In the genomic region with DNA sequence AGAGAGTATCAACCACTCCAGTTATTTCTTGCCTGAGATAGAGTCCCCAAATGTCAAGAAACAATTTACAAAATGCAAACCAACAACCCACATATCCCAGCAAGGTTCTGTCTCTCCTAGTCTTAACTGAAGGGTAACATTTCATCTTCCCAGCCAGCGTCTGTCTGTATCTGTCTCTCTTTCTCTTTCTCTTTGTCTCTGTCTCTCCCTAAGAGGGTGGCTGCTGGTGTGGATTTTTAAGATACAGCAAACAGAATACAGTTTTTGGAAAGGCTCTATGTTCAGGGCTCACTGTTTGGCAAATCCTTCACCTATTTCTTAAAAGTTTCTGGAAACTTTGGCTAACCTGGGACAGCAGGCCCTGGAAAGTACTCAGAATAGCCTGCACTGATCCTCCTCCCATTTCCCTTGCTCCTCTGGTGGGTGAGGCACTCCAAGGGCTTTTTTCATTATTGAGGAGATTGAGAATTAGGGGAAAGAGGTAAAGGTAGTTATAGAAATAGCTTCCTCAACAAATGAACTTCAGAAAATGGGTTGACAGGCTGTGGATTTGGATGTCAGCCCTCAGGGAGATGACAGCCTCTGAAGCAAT, we compare ENCODE assay signal across 18 cellular contexts. TPM values are rescaled to one million over a fixed set of nuclear protein-coding genes. Genes with fewer than 3 reads are reported as not detected.
A peak's percentile ranks its signal among the peaks of the same experiment; 100 is the strongest.
DNase-seq lines count a peak whose midpoint lies in the region; ATAC-seq, FAIRE-seq and TF ChIP-seq lines count a peak whose summit lies in the region.
"Had no signal": no experiment of that assay in that cellular context is flagged by ENCODE, and none has a peak within 500 bp of the region (broad histone marks: within the 10 kb centered on the region; RNA-seq: fewer than 3 reads in every experiment).

No MANE protein-coding gene starts in this region.

- CTCF ChIA-PET in IMR-90 (lab: Yijun Ruan, JAX), result no interaction called here

- peak overlapping the region; percentile 73 for H3K18ac ChIP-seq in IMR-90 (ENCODE audit: low read depth, low read length)

- H3K27ac Mint-ChIP-seq in endothelial cell (ENCODE audit: unreplicated experiment), result no peak overlapping the region
- H3K27ac Mint-ChIP-seq in T-helper 2 cell treated with Interferon-gamma antibody and Interleukin-4, amounts not matched to agents 5 μg/mL and 100 μg/mL, for 36 hours, result no peak overlapping the region
- H3K27ac Mint-ChIP-seq: activated CD4-positive, alpha-beta T cell treated with anti-CD3 and anti-CD28 coated beads, Interleukin-2, amount 10 ng/mL, durations not matched to agents 7 days and 5 days; activated naive CD8-positive, alpha-beta T cell treated with anti-CD3 and anti-CD28 coated beads for 36 hours had no signal

- H3K4me1 Mint-ChIP-seq in endothelial cell (ENCODE audit: unreplicated experiment), result peaks cover 60% of the 10 kb centered on the region
- peaks cover 18% of the 10 kb centered on the region for H3K4me1 Mint-ChIP-seq in T-helper 2 cell treated with Interferon-gamma antibody and Interleukin-4, amounts not matched to agents 5 μg/mL and 100 μg/mL, for 36 hours (ENCODE audit: low read depth)

- peak overlapping the region; percentile 100 for H3K23ac ChIP-seq in IMR-90 (ENCODE audit: low read depth, low read length)

- peak overlapping the region; percentile 90 for H2BK20ac ChIP-seq in IMR-90 (ENCODE audit: low read depth, low read length)

- H3K27ac ChIP-seq in IMR-90 (ENCODE audit: insufficient read depth, low read length) (peak overlapping the region; percentile 99), mucosa of rectum (ENCODE audit: low read depth in 2 of 2, low read length in 2 of 2) (peak overlapping the region; percentile 69 to 77), tibial nerve (peak overlapping the region; percentile 19 to 85 (median 82))
- H3K27ac ChIP-seq: BLaER1 treated with 17β-estradiol and CSF1 and Interleukin-3, amounts not matched to agents 10 nM and 100 nM; prostate gland had no signal

- WGBS in IMR-90 (ENCODE audit: extremely low coverage in 2 of 2, insufficient read length in 1 of 2), 2 experiments, result no CpG with 5 or more reads among the region's 1 CpG
- WGBS in tibial nerve, 2 donors, result 62 to 70% methylated on average over 1 of the region's 1 CpG

- intact Hi-C loops in IMR-90 (cut with micrococcal nuclease), result loop anchor here (2.0 kb wide), 1 partner anchor 21 kb away; a partner anchor contains a TSS

- no TSS peak for BruUV-seq in IMR-90 (replicated peaks; lab: Mats Ljungman, UMichigan)

- peaks cover 6% of the 10 kb centered on the region for H3K9me1 ChIP-seq in IMR-90 (ENCODE audit: insufficient read depth, low read length)

- H3K36me3 Mint-ChIP-seq in endothelial cell (ENCODE audit: low read depth, unreplicated experiment), result peaks cover 6% of the 10 kb centered on the region
- H3K36me3 Mint-ChIP-seq in T-helper 2 cell treated with Interferon-gamma antibody and Interleukin-4, amounts not matched to agents 5 μg/mL and 100 μg/mL, for 36 hours (ENCODE audit: low read depth), result peaks cover 16% of the 10 kb centered on the region

- no peak for ATAC-seq in IMR-90 (ENCODE audit: low read depth)

- POLR2A ChIA-PET in IMR-90 (lab: Charles Lee; ENCODE audit: unreplicated experiment), result interaction anchor here (0.6 kb wide), 1 partner anchor 31 kb away, joined by 5 read pairs; no protein-coding TSS in a partner anchor

- peak overlapping the region; percentile 96 for H4K5ac ChIP-seq in IMR-90 (ENCODE audit: low read depth, low read length)

- peak overlapping the region; percentile 97 for H3K4ac ChIP-seq in IMR-90 (ENCODE audit: low read depth, low read length)

- H4K20me1 ChIP-seq in IMR-90 (ENCODE audit: insufficient read depth, low read length), result peaks cover 8% of the 10 kb centered on the region

- TF ChIP-seq CTCF in IMR-90 (conservative IDR thresholded peaks at IDR 0.05; ENCODE audit: low read depth, low read length) (no peak), endothelial cell (IDR thresholded peaks at IDR 0.05; ENCODE audit: unreplicated experiment) (no peak), tibial nerve (IDR thresholded peaks at IDR 0.05) (no peak)

- TF ChIP-seq RAD21 in IMR-90 (IDR thresholded peaks at IDR 0.05; ENCODE audit: low read length), result no peak

- peak overlapping the region; percentile 77 to 97 for H4K8ac ChIP-seq in IMR-90 (ENCODE audit: low read depth in 2 of 2, low read length in 2 of 2)

- no peak for DNase-seq in IMR-90
- DNase-seq in endothelial cell (ENCODE audit: low spot score), result no peak
- no peak for DNase-seq in tibial nerve (ENCODE audit: low spot score in 2 of 2)
- DNase-seq in T-helper 2 cell treated with Interferon-gamma antibody and Interleukin-4, amounts not matched to agents 5 μg/mL and 100 μg/mL, for 36 hours (ENCODE audit: low spot score), result no peak
- DNase-seq in GM12892 (ENCODE audit: insufficient read length), result no peak
- no peak for DNase-seq in activated naive CD4-positive, alpha-beta T cell treated with Interleukin-2 at 50 U/mL for 16 hours
- DNase-seq: activated CD4-positive, alpha-beta T cell treated with anti-CD3 and anti-CD28 coated beads, Interleukin-2, amount 10 ng/mL, durations not matched to agents 7 days and 5 days; activated naive CD8-positive, alpha-beta T cell treated with anti-CD3 and anti-CD28 coated beads for 36 hours; activated T-cell treated with anti-CD3 and anti-CD28 coated beads, Interleukin-2, amount 50 U/mL, for 1 hour; head of caudate nucleus; SIG-M5; tibial artery had no signal

- dilution Hi-C loops in IMR-90 (cut with HindIII; ENCODE audit: low sequenced_read_pairs, unreplicated experiment), result no loop called here

- H3K56ac ChIP-seq in IMR-90 (ENCODE audit: extremely low read depth, insufficient read depth, low read length), result peak overlapping the region; percentile 96

- H3K4me2 ChIP-seq in IMR-90 (ENCODE audit: low read depth, low read length), result peak overlapping the region; percentile 83
- H3K4me2 ChIP-seq: BLaER1 treated with 17β-estradiol and CSF1 and Interleukin-3, amounts not matched to agents 10 nM and 100 nM had no signal

- H4K91ac ChIP-seq in IMR-90 (ENCODE audit: insufficient read depth, low read depth, low read length), result peak overlapping the region; percentile 95

- TF ChIP-seq EP300 in tibial nerve (IDR thresholded peaks at IDR 0.05), result no peak

- no peak for FAIRE-seq in GM12892 (lab: Jason Lieb, UNC)
- FAIRE-seq: H1, keratinocyte had no signal

- H2BK15ac ChIP-seq in IMR-90 (ENCODE audit: low read depth, low read length), result peak overlapping the region; percentile 75

- H2BK120ac ChIP-seq in IMR-90 (ENCODE audit: low read depth, low read length), result peak overlapping the region; percentile 78

- TF ChIP-seq POLR2A in IMR-90 (IDR thresholded peaks at IDR 0.05; ENCODE audit: low read depth, low read length) (no peak), tibial nerve (IDR thresholded peaks at IDR 0.05) (no peak), GM12892 (IDR thresholded peaks at IDR 0.05; ENCODE audit: low read depth, low read length) (no peak)

- H3K4me1 ChIP-seq in IMR-90 (ENCODE audit: control insufficient read depth, insufficient read depth, low read length) (peaks cover 34% of the 10 kb centered on the region), mucosa of rectum (ENCODE audit: control insufficient read depth in 2 of 2, insufficient read depth in 2 of 2, low read length in 2 of 2) (peaks cover 32 to 35% of the 10 kb centered on the region in 2 donors), tibial nerve (peaks cover 0 to 75% (median 11%) of the 10 kb centered on the region in 4 donors)
- H3K4me1 ChIP-seq: BLaER1 treated with 17β-estradiol and CSF1 and Interleukin-3, amounts not matched to agents 10 nM and 100 nM; prostate gland had no signal

- H2AFZ ChIP-seq in IMR-90 (replicated peaks; ENCODE audit: low read length, poor library complexity), result no peak overlapping the region

- peaks cover 57% of the 10 kb centered on the region for H3K36me3 ChIP-seq in IMR-90 (ENCODE audit: control insufficient read depth, insufficient read depth, low read length)
- peaks cover 6 to 7% of the 10 kb centered on the region in 2 donors for H3K36me3 ChIP-seq in mucosa of rectum (ENCODE audit: control insufficient read depth in 2 of 2, insufficient read depth in 2 of 2, low read length in 2 of 2)
- no peaks in the 10 kb centered on the region for H3K36me3 ChIP-seq in tibial nerve
- H3K36me3 ChIP-seq: BLaER1 treated with 17β-estradiol and CSF1 and Interleukin-3, amounts not matched to agents 10 nM and 100 nM; prostate gland; tibial artery had no signal

- peak overlapping the region; percentile 96 for H3K9ac ChIP-seq in IMR-90 (ENCODE audit: low read depth, low read length)
- H3K9ac ChIP-seq in mucosa of rectum (ENCODE audit: low read depth in 1 of 2, low read length in 2 of 2), result peak overlapping the region; percentile 20 to 62
- H3K9ac ChIP-seq: BLaER1 treated with 17β-estradiol and CSF1 and Interleukin-3, amounts not matched to agents 10 nM and 100 nM had no signal

- no peaks in the 10 kb centered on the region for H3K9me3 Mint-ChIP-seq in endothelial cell (ENCODE audit: unreplicated experiment)
- H3K9me3 Mint-ChIP-seq in T-helper 2 cell treated with Interferon-gamma antibody and Interleukin-4, amounts not matched to agents 5 μg/mL and 100 μg/mL, for 36 hours, result no peaks in the 10 kb centered on the region
- H3K9me3 Mint-ChIP-seq: activated CD4-positive, alpha-beta T cell treated with anti-CD3 and anti-CD28 coated beads, Interleukin-2, amount 10 ng/mL, durations not matched to agents 7 days and 5 days; activated naive CD8-positive, alpha-beta T cell treated with anti-CD3 and anti-CD28 coated beads for 36 hours had no signal

- H2BK5ac ChIP-seq in IMR-90 (ENCODE audit: low read depth, low read length, poor library complexity, severe bottlenecking), result peak overlapping the region; percentile 99

- H3K9me3 ChIP-seq in IMR-90 (ENCODE audit: control insufficient read depth, insufficient read depth, low read length) (no peaks in the 10 kb centered on the region), mucosa of rectum (ENCODE audit: control insufficient read depth in 2 of 2, low read length in 2 of 2) (no peaks in the 10 kb centered on the region), tibial nerve (no peaks in the 10 kb centered on the region)
- H3K9me3 ChIP-seq: BLaER1 treated with 17β-estradiol and CSF1 and Interleukin-3, amounts not matched to agents 10 nM and 100 nM; prostate gland; tibial artery had no signal

- H2AK9ac ChIP-seq in IMR-90 (replicated peaks; ENCODE audit: low read depth, low read length, poor library complexity), result peak overlapping the region; percentile 90

- H3K27me3 Mint-ChIP-seq in endothelial cell (ENCODE audit: unreplicated experiment), result peaks cover 25% of the 10 kb centered on the region
- peaks cover 26% of the 10 kb centered on the region for H3K27me3 Mint-ChIP-seq in T-helper 2 cell treated with Interferon-gamma antibody and Interleukin-4, amounts not matched to agents 5 μg/mL and 100 μg/mL, for 36 hours (ENCODE audit: low read depth)

- peak overlapping the region; percentile 97 for H2AK5ac ChIP-seq in IMR-90 (ENCODE audit: low read depth, low read length)

- H3K79me1 ChIP-seq in IMR-90 (ENCODE audit: low read depth in 1 of 2, low read length in 2 of 2), result peaks cover 0 to 2% of the 10 kb centered on the region in 2 experiments; a peak in 1 of 4 replicates

- H3K27me3 ChIP-seq in IMR-90 (ENCODE audit: control insufficient read depth, insufficient read depth, low read length) (no peaks in the 10 kb centered on the region), mucosa of rectum (ENCODE audit: control insufficient read depth in 2 of 2, insufficient read depth in 2 of 2, low read length in 2 of 2) (peaks cover 0 to 3% of the 10 kb centered on the region in 2 donors), tibial nerve (peaks cover 0 to 89% of the 10 kb centered on the region in 2 donors)

- in situ Hi-C loops in IMR-90 (cut with MboI; ENCODE audit: low sequenced_read_pairs), result no loop called here

- peak overlapping the region; percentile 6 for H3K4me3 Mint-ChIP-seq in endothelial cell (ENCODE audit: unreplicated experiment)
- no peak overlapping the region for H3K4me3 Mint-ChIP-seq in T-helper 2 cell treated with Interferon-gamma antibody and Interleukin-4, amounts not matched to agents 5 μg/mL and 100 μg/mL, for 36 hours
- H3K4me3 Mint-ChIP-seq: activated CD4-positive, alpha-beta T cell treated with anti-CD3 and anti-CD28 coated beads, Interleukin-2, amount 10 ng/mL, durations not matched to agents 7 days and 5 days; activated naive CD8-positive, alpha-beta T cell treated with anti-CD3 and anti-CD28 coated beads for 36 hours had no signal

- H3K4me3 ChIP-seq in IMR-90 (ENCODE audit: insufficient read depth, low read depth, low read length) (peak overlapping the region; percentile 45), mucosa of rectum (ENCODE audit: low read length in 2 of 2) (peak overlapping the region in 1 of 2 donors; percentile 8), tibial nerve (no peak overlapping the region)
- H3K4me3 ChIP-seq: BLaER1 treated with 17β-estradiol and CSF1 and Interleukin-3, amounts not matched to agents 10 nM and 100 nM; prostate gland had no signal

- H3K14ac ChIP-seq in IMR-90 (replicated peaks; ENCODE audit: low read depth, low read length), result peak overlapping the region; percentile 98

RNA-seq across cellular contexts. Expression of a gene that starts 6.2 kb away (rescaled TPM):
- 1.9 and 2.0 TPM in 2 replicates for total RNA-seq in IMR-90 (2012; rRNA removed)
- polyA plus RNA-seq in IMR-90 (2012; rRNA removed), result 7.8 and 8.5 TPM in 2 replicates
- polyA plus RNA-seq in IMR-90 (2012; cell fraction: cytosol; rRNA removed), result 2.2 and 4.1 TPM in 2 replicates
- 17.8 and 38.5 TPM in 2 replicates for polyA plus RNA-seq in IMR-90 (2012; cell fraction: nucleus; rRNA removed; ENCODE audit: low replicate concordance)
- total RNA-seq in endothelial cell (ENCODE audit: unreplicated experiment), result 6.5 TPM
- 1 to 10 TPM; 1.2 to 3.5 (median 2.0) TPM for total RNA-seq in tibial nerve
- 2.7 TPM for polyA plus RNA-seq in GM12892 (2012; ENCODE audit: missing spikeins)
- total RNA-seq: chondrocyte, H1 had no signal
- polyA plus RNA-seq: H1 had no signal

RNA-seq across cellular contexts. Expression of a gene that starts 18.1 kb away (rescaled TPM):
- total RNA-seq in IMR-90 (2012; rRNA removed) (6.3 and 8.6 TPM in 2 replicates), endothelial cell (ENCODE audit: unreplicated experiment) (17.7 TPM), tibial nerve (10 to 100 TPM in 2 of 4 donors, 1 to 10 TPM in 2; 3.7 to 14.1 (median 9.4) TPM)
- polyA plus RNA-seq in IMR-90 (2012; rRNA removed), result 59.6 and 76.4 TPM in 2 replicates
- polyA plus RNA-seq in IMR-90 (2012; cell fraction: cytosol; rRNA removed), result 31.9 and 71.7 TPM in 2 replicates
- 383 and 595 TPM in 2 replicates for polyA plus RNA-seq in IMR-90 (2012; cell fraction: nucleus; rRNA removed; ENCODE audit: low replicate concordance)
- 4.5 TPM for polyA plus RNA-seq in GM12892 (2012; ENCODE audit: missing spikeins)
- total RNA-seq: H1 had no signal
- polyA plus RNA-seq: H1 had no signal

RNA-seq across cellular contexts. Expression of a gene that starts 21.7 kb away (rescaled TPM):
- total RNA-seq in IMR-90 (2012; rRNA removed), result 0.54 and 0.56 TPM in 2 replicates
- polyA plus RNA-seq in IMR-90 (2012; rRNA removed), result 18.0 and 18.1 TPM in 2 replicates
- polyA plus RNA-seq in IMR-90 (2012; cell fraction: cytosol; rRNA removed), result 19.7 and 32.7 TPM in 2 replicates
- polyA plus RNA-seq in IMR-90 (2012; cell fraction: nucleus; rRNA removed; ENCODE audit: low replicate concordance), result 13.4 and 16.5 TPM in 2 replicates
- 0.59 TPM for total RNA-seq in endothelial cell (ENCODE audit: unreplicated experiment)
- 1 to 10 TPM in 2 of 4 donors, not detected in 2; 1.6 to 1.8 TPM for total RNA-seq in tibial nerve
- not detected for polyA plus RNA-seq in GM12892 (2012; ENCODE audit: missing spikeins)
- total RNA-seq: activated CD4-positive, alpha-beta T cell treated with anti-CD3 and anti-CD28 coated beads, Interleukin-2, amount 10 ng/mL, durations not matched to agents 7 days and 5 days; activated naive CD8-positive, alpha-beta T cell treated with anti-CD3 and anti-CD28 coated beads for 36 hours; chondrocyte; H1 had no signal
- polyA plus RNA-seq: H1, keratinocyte had no signal

RNA-seq across cellular contexts. Expression of a gene that starts 27.0 kb away (rescaled TPM):
- total RNA-seq in IMR-90 (2012; rRNA removed) (2.7 and 3.1 TPM in 2 replicates), endothelial cell (ENCODE audit: unreplicated experiment) (5.6 TPM), tibial nerve (10 to 100 TPM in 3 of 4 donors, 1 to 10 TPM in 1; 6.9 to 29.3 (median 19.2) TPM)
- polyA plus RNA-seq in IMR-90 (2012; rRNA removed), result 29.9 and 33.8 TPM in 2 replicates
- 31.5 and 50.7 TPM in 2 replicates for polyA plus RNA-seq in IMR-90 (2012; cell fraction: cytosol; rRNA removed)
- 69.3 and 123 TPM in 2 replicates for polyA plus RNA-seq in IMR-90 (2012; cell fraction: nucleus; rRNA removed; ENCODE audit: low replicate concordance)
- polyA plus RNA-seq in GM12892 (2012; ENCODE audit: missing spikeins), result 2.8 TPM
- total RNA-seq: H1 had no signal
- polyA plus RNA-seq: H1 had no signal

RNA-seq across cellular contexts. Expression of a gene that starts 32.9 kb away (rescaled TPM):
- total RNA-seq in IMR-90 (2012; rRNA removed) (11.1 and 11.9 TPM in 2 replicates), endothelial cell (ENCODE audit: unreplicated experiment) (1.9 TPM), tibial nerve (1 to 10 TPM in 3 of 4 donors, under 1 TPM in 1; 0.66 to 5.1 (median 2.9) TPM)
- 42.2 and 48.1 TPM in 2 replicates for polyA plus RNA-seq in IMR-90 (2012; rRNA removed)
- 66.4 and 75.0 TPM in 2 replicates for polyA plus RNA-seq in IMR-90 (2012; cell fraction: cytosol; rRNA removed)
- polyA plus RNA-seq in IMR-90 (2012; cell fraction: nucleus; rRNA removed; ENCODE audit: low replicate concordance), result 27.7 and 38.2 TPM in 2 replicates
- polyA plus RNA-seq in GM12892 (2012; ENCODE audit: missing spikeins), result not detected
- total RNA-seq: activated CD4-positive, alpha-beta T cell treated with anti-CD3 and anti-CD28 coated beads, Interleukin-2, amount 10 ng/mL, durations not matched to agents 7 days and 5 days; activated naive CD8-positive, alpha-beta T cell treated with anti-CD3 and anti-CD28 coated beads for 36 hours; chondrocyte; H1 had no signal
- polyA plus RNA-seq: H1 had no signal
